In genomic region chr16:88759245-88759975, GRCh38 we compare ENCODE assay signal across 1 cellular context.
TF ChIP-seq lines count a peak whose summit lies in the region.

No MANE protein-coding gene starts in this region.

TF ChIP-seq in HepG2, 621 proteins besides CTCF, POLR2A, EP300 and RAD21 (continued from another document and continues in another):
- TF ChIP-seq PPARG (CRISPR knock-in tag; conservative IDR thresholded peaks at IDR 0.05) (peak; percentile 62; the same call in 1 of the 2 replicates), TAF1 (CRISPR knock-in tag; IDR thresholded peaks at IDR 0.05) (peak; percentile 47; the same call in 1 of the 2 replicates), HCFC1 (IDR thresholded peaks at IDR 0.05; ENCODE audit: low read depth, low read length) (no peak; the same call in 1 of the 2 replicates), ZNF142 (CRISPR knock-in tag; IDR thresholded peaks at IDR 0.05) (peak; percentile 28; the same call in 1 of the 2 replicates), ZNF572 (CRISPR knock-in tag; IDR thresholded peaks at IDR 0.05) (0 out of 2 replicates have a peak, but pooled peaks have one; percentile 9), KLF11 (CRISPR knock-in tag; IDR thresholded peaks at IDR 0.05) (no peak; the same call in 1 of the 2 replicates), ZFX (CRISPR knock-in tag; IDR thresholded peaks at IDR 0.05; ENCODE audit: low read depth) (peak; percentile 83), GATAD1 (CRISPR knock-in tag; IDR thresholded peaks at IDR 0.05) (peak; percentile 69), YEATS4 (CRISPR knock-in tag; IDR thresholded peaks at IDR 0.05; ENCODE audit: borderline replicate concordance) (peak; percentile 44), IRF9 (CRISPR knock-in tag; IDR thresholded peaks at IDR 0.05; ENCODE audit: borderline replicate concordance) (peak; percentile 68; the same call in 1 of the 2 replicates), FOXK2 (IDR thresholded peaks at IDR 0.05) (peak; percentile 78), ZBTB4 (CRISPR knock-in tag; IDR thresholded peaks at IDR 0.05; ENCODE audit: borderline replicate concordance) (peak; percentile 64; the same call in 1 of the 2 replicates), ZC3H4 (CRISPR knock-in tag; IDR thresholded peaks at IDR 0.05; ENCODE audit: borderline replicate concordance) (no peak), FLYWCH1 (CRISPR knock-in tag; IDR thresholded peaks at IDR 0.05) (no peak), MAFK (conservative IDR thresholded peaks at IDR 0.05 in 1 of 2, IDR thresholded peaks at IDR 0.05 in 1 of 2; ENCODE audit: low read length in 2 of 2) (no peak), ZMAT3 (CRISPR knock-in tag; conservative IDR thresholded peaks at IDR 0.05) (no peak), CREBL2 (CRISPR knock-in tag; IDR thresholded peaks at IDR 0.05; ENCODE audit: borderline replicate concordance) (no peak), ATRX (CRISPR knock-in tag; IDR thresholded peaks at IDR 0.05; ENCODE audit: borderline replicate concordance) (no peak), ATM (IDR thresholded peaks at IDR 0.05; ENCODE audit: borderline replicate concordance) (no peak), HNF1B (CRISPR knock-in tag; IDR thresholded peaks at IDR 0.05) (peak; percentile 21; the same call in 1 of the 2 replicates), ZNF777 (CRISPR knock-in tag; IDR thresholded peaks at IDR 0.05) (peak; percentile 68), ZNF501 (CRISPR knock-in tag; IDR thresholded peaks at IDR 0.05) (0 out of 2 replicates have a peak, but pooled peaks have one; percentile 65), NFRKB (IDR thresholded peaks at IDR 0.05) (no peak), TEF (CRISPR knock-in tag; IDR thresholded peaks at IDR 0.05) (no peak), ZNF276 (CRISPR knock-in tag; IDR thresholded peaks at IDR 0.05; ENCODE audit: low read depth) (no peak), SKI (IDR thresholded peaks at IDR 0.05; ENCODE audit: partially characterized antibody) (peak; percentile 77), TCF7L2 (IDR thresholded peaks at IDR 0.05; ENCODE audit: low read depth, low read length) (no peak), ZNF407 (CRISPR knock-in tag; IDR thresholded peaks at IDR 0.05; ENCODE audit: not compliant biosample characterization) (peak; percentile 57)
